Comparison of ENCODE assay signal across 19 cellular contexts in the genomic region with DNA sequence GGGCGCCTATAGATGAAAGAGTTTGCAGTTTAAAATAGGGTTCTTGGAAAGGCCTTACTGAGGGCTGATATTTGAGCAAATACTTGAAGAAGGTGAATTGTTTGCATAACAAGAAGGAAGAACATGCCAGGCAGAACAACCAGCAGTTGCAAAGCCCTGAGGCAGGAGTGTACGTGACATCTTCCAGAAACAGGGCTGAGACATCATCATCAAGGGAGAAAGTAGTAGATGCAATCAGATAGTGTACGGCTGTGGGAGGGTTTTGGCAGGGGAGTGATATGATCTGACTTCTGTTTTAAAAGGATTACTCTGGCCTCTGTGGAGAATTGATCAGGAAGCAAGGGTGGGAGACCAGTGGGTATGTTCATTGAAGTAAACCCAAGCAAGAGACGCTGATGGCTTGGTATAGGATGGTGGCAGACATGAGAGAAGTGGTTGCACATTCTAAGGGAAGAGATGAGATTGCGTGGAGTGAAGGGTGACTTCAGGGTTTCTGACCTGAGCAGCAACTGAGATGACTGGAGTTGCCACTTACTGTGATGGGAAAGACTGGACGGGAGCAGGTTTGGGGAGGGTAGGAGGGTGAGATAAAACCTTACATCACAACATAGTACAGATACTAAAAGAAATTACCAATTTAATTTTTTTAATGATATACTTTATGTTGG. TPM values are rescaled to one million over a fixed set of nuclear protein-coding genes. Genes with fewer than 3 reads are reported as not detected.
DNase-seq lines count a peak whose midpoint lies in the region; ATAC-seq and TF ChIP-seq lines count a peak whose summit lies in the region.
"Had no signal": no experiment of that assay in that cellular context is flagged by ENCODE, and none has a peak within 500 bp of the region (broad histone marks: within the 10 kb centered on the region; RNA-seq: fewer than 3 reads in every experiment).

No MANE protein-coding gene starts in this region.

- intact Hi-C loops in left ventricle myocardium inferior (cut with micrococcal nuclease) (no loop called here), left lung (cut with DNase I) (no loop called here), upper lobe of right lung (cut with DNase I) (no loop called here)

- no peak overlapping the region for H3K4me3 ChIP-seq in cardiac muscle cell
- no peak overlapping the region for H3K4me3 ChIP-seq in left ventricle myocardium inferior
- H3K4me3 ChIP-seq in adipocyte (ENCODE audit: low read length): no peak overlapping the region
- H3K4me3 ChIP-seq in left lung: no peak overlapping the region
- H3K4me3 ChIP-seq in upper lobe of right lung: no peak overlapping the region
- H3K4me3 ChIP-seq: MG63 had no signal

- peak overlapping the region; percentile 62 for H3K27ac ChIP-seq in cardiac muscle cell
- no peak overlapping the region for H3K27ac ChIP-seq in left ventricle myocardium inferior (replicated peaks)
- H3K27ac ChIP-seq in left lung: no peak overlapping the region
- no peak overlapping the region for H3K27ac ChIP-seq in upper lobe of right lung

- no peak overlapping the region for H3K9ac ChIP-seq in adipocyte (ENCODE audit: low read length)

- TF ChIP-seq CTCF in cardiac muscle cell (IDR thresholded peaks at IDR 0.05; ENCODE audit: low read depth, low read length) (no peak), left ventricle myocardium inferior (IDR thresholded peaks at IDR 0.05; ENCODE audit: borderline replicate concordance) (no peak), left lung (IDR thresholded peaks at IDR 0.05) (no peak), upper lobe of right lung (IDR thresholded peaks at IDR 0.05) (no peak)

- H3K9me3 ChIP-seq in cardiac muscle cell (ENCODE audit: low read depth) (no peaks in the 10 kb centered on the region), left ventricle myocardium inferior (replicated peaks) (no peaks in the 10 kb centered on the region), adipocyte (ENCODE audit: control insufficient read depth, low read length) (no peaks in the 10 kb centered on the region), left lung (no peaks in the 10 kb centered on the region), upper lobe of right lung (no peaks in the 10 kb centered on the region)
- H3K9me3 ChIP-seq: MG63 had no signal

- DNase-seq in cardiac muscle cell (ENCODE audit: low read depth in 1 of 2, low spot score in 1 of 2) (no peak), left ventricle myocardium inferior (no peak), adipocyte (ENCODE audit: low read depth) (peak; percentile 30), left lung (no peak), upper lobe of right lung (no peak), DMS153 (lab: John Stamatoyannopoulos, UW) (no peak), NCI-H774 (lab: John Stamatoyannopoulos, UW) (no peak)
- DNase-seq: hypothalamus; MG63; NCI-H1694 treated with DMSO at 0.1 percent for 48 hours; NCI-H446 treated with DMSO at 0.1 percent for 48 hours; occipital lobe; stimulated activated CD4-positive, alpha-beta T cell treated with anti-CD3 and anti-CD28 coated beads, Interleukin-4, amount 100 ng/mL, for 1 hour; substantia nigra; T1000 had no signal

- H3K27me3 ChIP-seq in cardiac muscle cell (no peaks in the 10 kb centered on the region), left ventricle myocardium inferior (ENCODE audit: low read depth) (no peaks in the 10 kb centered on the region), adipocyte (replicated peaks; ENCODE audit: control insufficient read depth, insufficient read depth, low read length) (no peaks in the 10 kb centered on the region), left lung (no peaks in the 10 kb centered on the region), upper lobe of right lung (no peaks in the 10 kb centered on the region)
- H3K27me3 ChIP-seq: MG63 had no signal

- H3K36me3 ChIP-seq in cardiac muscle cell (peaks cover 13% of the 10 kb centered on the region), left ventricle myocardium inferior (peaks cover 57% of the 10 kb centered on the region), adipocyte (ENCODE audit: control insufficient read depth, insufficient read depth, low read length, severe bottlenecking) (peaks cover 48% of the 10 kb centered on the region), left lung (peaks cover 0 to 69% of the 10 kb centered on the region in 2 donors), upper lobe of right lung (peaks cover 52% of the 10 kb centered on the region)

- peak; percentile 82 for ATAC-seq in left lung
- ATAC-seq in upper lobe of right lung: peak; percentile 53
- ATAC-seq in HG03571 (IDR thresholded peaks at IDR 0.05; ENCODE audit: unreplicated experiment): no peak
- ATAC-seq: Right ventricle myocardium inferior had no signal

- H3K4me1 ChIP-seq in cardiac muscle cell (ENCODE audit: low read depth): peaks cover 15% of the 10 kb centered on the region
- no peaks in the 10 kb centered on the region for H3K4me1 ChIP-seq in left ventricle myocardium inferior
- peaks cover 19% of the 10 kb centered on the region for H3K4me1 ChIP-seq in adipocyte (ENCODE audit: control insufficient read depth, insufficient read depth, low read length)
- no peaks in the 10 kb centered on the region for H3K4me1 ChIP-seq in left lung
- no peaks in the 10 kb centered on the region for H3K4me1 ChIP-seq in upper lobe of right lung

RNA-seq across cellular contexts. Expression of gene RIOK1, which starts 28.8 kb away (rescaled TPM):
- 10.3 and 16.8 TPM in 2 replicates for total RNA-seq in cardiac muscle cell
- polyA plus RNA-seq in cardiac muscle cell: 13.4 and 26.7 TPM in 2 replicates
- total RNA-seq in left ventricle myocardium inferior: 11.5 TPM
- 10 to 100 TPM; 15.0 to 23.3 TPM for total RNA-seq in left lung
- 18.4 TPM for total RNA-seq in upper lobe of right lung

RNA-seq across cellular contexts. Expression of gene CAGE1, which starts 28.8 kb away (rescaled TPM):
- total RNA-seq in cardiac muscle cell: 0.09 TPM in 1 of 2 replicates, not detected in the other
- polyA plus RNA-seq in cardiac muscle cell: 0.26 and 0.66 TPM in 2 replicates
- not detected for total RNA-seq in left ventricle myocardium inferior
- total RNA-seq in left lung: not detected
- not detected for total RNA-seq in upper lobe of right lung
- total RNA-seq: mucosa of gallbladder had no signal
- polyA plus RNA-seq: AG04450 had no signal
